8 cellular contexts compared by ENCODE assay signal in genomic region chr2:64865073-64865830, GRCh38.
A peak's percentile ranks its signal among the peaks of the same experiment; 100 is the strongest.
DNase-seq lines count a peak whose midpoint lies in the region; ATAC-seq and TF ChIP-seq lines count a peak whose summit lies in the region.

No MANE protein-coding gene starts in this region.

- H3K9me3 Mint-ChIP-seq in T-helper 2 cell treated with Interferon-gamma antibody and Interleukin-4, amounts not matched to agents 5 μg/mL and 100 μg/mL, for 36 hours, result no peaks in the 10 kb centered on the region

- TF ChIP-seq CTCF in right atrium auricular region (IDR thresholded peaks at IDR 0.05) (peak; percentile 74 to 98), prostate gland (IDR thresholded peaks at IDR 0.05) (peak; percentile 73 to 99 (median 96))

- H3K27me3 ChIP-seq in Karpas-422 (ENCODE audit: low read length), result no peaks in the 10 kb centered on the region
- no peaks in the 10 kb centered on the region for H3K27me3 ChIP-seq in right atrium auricular region
- no peaks in the 10 kb centered on the region for H3K27me3 ChIP-seq in prostate gland (replicated peaks; ENCODE audit: insufficient read depth)

- whole genome bisulfite sequencing in prostate gland, result under 1% methylated on average over 61 of the region's 67 CpGs
- under 1% methylated on average over 67 of the region's 67 CpGs for WGBS in urinary bladder

- peak overlapping the region; percentile 73 for H3K4me3 Mint-ChIP-seq in T-helper 2 cell treated with Interferon-gamma antibody and Interleukin-4, amounts not matched to agents 5 μg/mL and 100 μg/mL, for 36 hours

- H3K4me2 ChIP-seq in Karpas-422 (ENCODE audit: low read depth, low read length, poor library complexity, severe bottlenecking), result peak overlapping the region; percentile 91

- H3K4me1 ChIP-seq in Karpas-422 (ENCODE audit: low read length), result peaks cover 64% of the 10 kb centered on the region
- H3K4me1 ChIP-seq in right atrium auricular region, result peaks cover 0 to 29% of the 10 kb centered on the region in 2 donors
- peaks cover 4% of the 10 kb centered on the region for H3K4me1 ChIP-seq in prostate gland (replicated peaks)
- H3K4me1 ChIP-seq in urinary bladder (ENCODE audit: insufficient read depth), result no peaks in the 10 kb centered on the region

- H2AFZ ChIP-seq in Karpas-422 (ENCODE audit: low read length), result peak overlapping the region; percentile 92

- no peaks in the 10 kb centered on the region for H3K9me2 ChIP-seq in Karpas-422 (replicated peaks; ENCODE audit: insufficient read depth, low read length)

- DNase-seq in DMS 273 (lab: John Stamatoyannopoulos, UW; ENCODE audit: unreplicated experiment) (peak; percentile 82), Karpas-422 (peak; percentile 92), right atrium auricular region (ENCODE audit: low spot score) (peak; percentile 76), prostate gland (ENCODE audit: low spot score) (peak; percentile 63)
- DNase-seq in T-helper 2 cell treated with Interferon-gamma antibody and Interleukin-4, amounts not matched to agents 5 μg/mL and 100 μg/mL, for 36 hours (ENCODE audit: low spot score), result peak; percentile 67

- no peaks in the 10 kb centered on the region for H3K36me3 Mint-ChIP-seq in T-helper 2 cell treated with Interferon-gamma antibody and Interleukin-4, amounts not matched to agents 5 μg/mL and 100 μg/mL, for 36 hours (ENCODE audit: low read depth)

- peaks cover 6% of the 10 kb centered on the region for H3K27me3 Mint-ChIP-seq in T-helper 2 cell treated with Interferon-gamma antibody and Interleukin-4, amounts not matched to agents 5 μg/mL and 100 μg/mL, for 36 hours (ENCODE audit: low read depth)

- ATAC-seq in GM21423 (IDR thresholded peaks at IDR 0.05; ENCODE audit: unreplicated experiment), result peak; percentile 49

- no peak for TF ChIP-seq POLR2A in prostate gland (IDR thresholded peaks at IDR 0.05)

- peak overlapping the region; percentile 33 for H3K27ac Mint-ChIP-seq in T-helper 2 cell treated with Interferon-gamma antibody and Interleukin-4, amounts not matched to agents 5 μg/mL and 100 μg/mL, for 36 hours

- H3K9me3 ChIP-seq in Karpas-422 (ENCODE audit: low read length) (peaks cover 3% of the 10 kb centered on the region; the same call in 1 of the 2 replicates), right atrium auricular region (no peaks in the 10 kb centered on the region), prostate gland (no peaks in the 10 kb centered on the region)

- H3K4me3 ChIP-seq in Karpas-422 (ENCODE audit: low read length), result peak overlapping the region; percentile 73
- peak overlapping the region; percentile 55 to 74 for H3K4me3 ChIP-seq in right atrium auricular region
- peak overlapping the region; percentile 44 to 54 for H3K4me3 ChIP-seq in prostate gland
- peak overlapping the region; percentile 42 for H3K4me3 ChIP-seq in urinary bladder (ENCODE audit: low read depth, low read length)

- H3K36me3 ChIP-seq in Karpas-422 (ENCODE audit: insufficient read depth, low read length), result no peaks in the 10 kb centered on the region; the same call in 1 of the 2 replicates
- H3K36me3 ChIP-seq in right atrium auricular region, result no peaks in the 10 kb centered on the region
- H3K36me3 ChIP-seq in prostate gland, result no peaks in the 10 kb centered on the region
- no peaks in the 10 kb centered on the region for H3K36me3 ChIP-seq in urinary bladder (ENCODE audit: insufficient read depth)

- H4K20me1 ChIP-seq in Karpas-422 (ENCODE audit: insufficient read depth, low read depth, low read length), result no peaks in the 10 kb centered on the region

- H3K79me2 ChIP-seq in Karpas-422 (ENCODE audit: low read length), result peaks cover 3% of the 10 kb centered on the region; the same call in 1 of the 2 replicates

- peak overlapping the region; percentile 81 for H3K9ac ChIP-seq in Karpas-422 (ENCODE audit: low read length)

- H3K27ac ChIP-seq in Karpas-422 (ENCODE audit: low read length) (peak overlapping the region; percentile 96), angular gyrus (ENCODE audit: low read depth, low read length) (peak overlapping the region; percentile 85), right atrium auricular region (peak overlapping the region; percentile 91 to 93), prostate gland (peak overlapping the region; percentile 86 to 87), urinary bladder (ENCODE audit: low read depth) (peak overlapping the region; percentile 44)

- no peaks in the 10 kb centered on the region for H3K4me1 Mint-ChIP-seq in T-helper 2 cell treated with Interferon-gamma antibody and Interleukin-4, amounts not matched to agents 5 μg/mL and 100 μg/mL, for 36 hours (ENCODE audit: low read depth)

- intact Hi-C loops in prostate gland (cut with DNase I), result loop anchor here (2.0 to 5.0 kb wide), 4 partner anchors 33 to 342 kb away; no protein-coding TSS in a partner anchor

Comparison
In these comparisons a context has a peak if more than half of its experiments do, and no peak if none do; other contexts are left out.
1. Peak in every context shown above with its lines: DNase-seq, ATAC-seq, H3K4me3 ChIP-seq and H3K27ac ChIP-seq.
2. H3K27ac ChIP-seq: peak in every context shown above with its lines; median percentile 96 in Karpas-422; 92 in right atrium auricular region; 86 in prostate gland; 85 in angular gyrus; 44 in urinary bladder.